ENCODE assay signal across 8 cellular contexts in genomic region chr6:27138837-27139752, GRCh38.
A peak's percentile ranks its signal among the peaks of the same experiment; 100 is the strongest.
DNase-seq lines count a peak whose midpoint lies in the region; ATAC-seq and TF ChIP-seq lines count a peak whose summit lies in the region.

No MANE protein-coding gene starts in this region.

- ATAC-seq in DND-41 (ENCODE audit: insufficient read depth, low read depth) (peak; percentile 69), GM21526 (IDR thresholded peaks at IDR 0.05; ENCODE audit: low FRiP score, unreplicated experiment) (peak; percentile 42), memory B cell (ENCODE audit: low read depth) (peak; percentile 85)
- peak; percentile 76 for ATAC-seq in activated CD4-positive, alpha-beta T cell treated with anti-CD3 and anti-CD28 coated beads for 36 hours

- DNase-seq in DND-41 (peak; percentile 94), memory B cell (ENCODE audit: low spot score in 2 of 2) (peak; percentile 64 to 72), ACHN (no peak)
- DNase-seq in activated CD4-positive, alpha-beta T cell treated with anti-CD3 and anti-CD28 coated beads for 36 hours = peak; percentile 84
- peak; percentile 57 for DNase-seq in stimulated activated naive CD4-positive, alpha-beta T cell treated with Interleukin-2 at 50 U/mL for 16 hours (lab: John Stamatoyannopoulos, UW)

- H3K27ac Mint-ChIP-seq in activated CD4-positive, alpha-beta T cell treated with anti-CD3 and anti-CD28 coated beads for 36 hours = peak overlapping the region; percentile 96
- H3K27ac Mint-ChIP-seq in memory B cell = peak overlapping the region; percentile 93

- H3K27me3 Mint-ChIP-seq in activated CD4-positive, alpha-beta T cell treated with anti-CD3 and anti-CD28 coated beads for 36 hours = no peaks in the 10 kb centered on the region
- no peaks in the 10 kb centered on the region for H3K27me3 Mint-ChIP-seq in memory B cell

- H3K36me3 Mint-ChIP-seq in activated CD4-positive, alpha-beta T cell treated with anti-CD3 and anti-CD28 coated beads for 36 hours (ENCODE audit: low read depth) = peaks cover 5% of the 10 kb centered on the region
- no peaks in the 10 kb centered on the region for H3K36me3 Mint-ChIP-seq in memory B cell

- H3K4me1 ChIP-seq in DND-41 (ENCODE audit: insufficient read depth, low read length) (peaks cover 76% of the 10 kb centered on the region), KMS-11 (ENCODE audit: low read depth, poor library complexity, severe bottlenecking) (peaks cover 47% of the 10 kb centered on the region), ectodermal cell (ENCODE audit: control insufficient read depth, insufficient read depth, low read length) (peaks cover 10% of the 10 kb centered on the region)

- POLR2A ChIA-PET in activated CD4-positive, alpha-beta T cell treated with anti-CD3 and anti-CD28 coated beads for 36 hours (lab: Charles Lee) = interaction anchor here (0.6 to 1.9 kb wide), 6 partner anchors 8 to 1008 kb away, joined by 3 to 13 read pairs (median 4); a partner anchor contains a TSS

- in situ Hi-C loops in ACHN (cut with HindIII; ENCODE audit: low pct_ligation_motif_present, low pct_unique_long_range_greater_than_20kb, low sequenced_read_pairs) = no loop called here

- TF ChIP-seq CTCF in DND-41 (IDR thresholded peaks at IDR 0.05; ENCODE audit: borderline replicate concordance, extremely low read depth, low read length, poor library complexity, severe bottlenecking) (peak; percentile 11), KMS-11 (conservative IDR thresholded peaks at IDR 0.05; ENCODE audit: low read depth, low read length) (no peak)

- H3K27me3 ChIP-seq in DND-41 (ENCODE audit: insufficient read depth, low read length, poor library complexity) (no peaks in the 10 kb centered on the region), KMS-11 (ENCODE audit: insufficient read depth, low read depth) (no peaks in the 10 kb centered on the region), ectodermal cell (ENCODE audit: control insufficient read depth, insufficient read depth, low read length, poor library complexity, severe bottlenecking) (no peaks in the 10 kb centered on the region)

- peak overlapping the region; percentile 86 for H3K4me3 Mint-ChIP-seq in activated CD4-positive, alpha-beta T cell treated with anti-CD3 and anti-CD28 coated beads for 36 hours
- H3K4me3 Mint-ChIP-seq in memory B cell = peak overlapping the region; percentile 97

- H3K9me3 ChIP-seq in DND-41 (ENCODE audit: insufficient read depth, low read length, severe bottlenecking) (no peaks in the 10 kb centered on the region), ectodermal cell (ENCODE audit: control insufficient read depth, low read length) (no peaks in the 10 kb centered on the region)

- peaks cover 43% of the 10 kb centered on the region for H3K4me1 Mint-ChIP-seq in activated CD4-positive, alpha-beta T cell treated with anti-CD3 and anti-CD28 coated beads for 36 hours
- H3K4me1 Mint-ChIP-seq in memory B cell = peaks cover 27% of the 10 kb centered on the region

- peak overlapping the region; percentile 69 to 74 for H3K4me3 ChIP-seq in DND-41 (ENCODE audit: low read depth in 1 of 2, low read length in 2 of 2)
- no peak overlapping the region for H3K4me3 ChIP-seq in KMS-11 (IDR thresholded peaks at IDR 0.05; ENCODE audit: insufficient read depth, low read depth, low read length)
- H3K4me3 ChIP-seq in ectodermal cell (ENCODE audit: insufficient read depth, low read depth, low read length) = peak overlapping the region; percentile 78

- peak overlapping the region; percentile 60 for H3K4me2 ChIP-seq in DND-41 (ENCODE audit: insufficient read depth, low read length)
- H3K4me2 ChIP-seq in KMS-11 = peak overlapping the region; percentile 47

- intact Hi-C loops in activated CD4-positive, alpha-beta T cell treated with anti-CD3 and anti-CD28 coated beads for 36 hours (cut with DNase I, micrococcal nuclease) = loop anchor here in 1 of 2 experiments (2.0 to 10.0 kb wide), 2 partner anchors 982 to 1726 kb away; a partner anchor contains a TSS

- H3K36me3 ChIP-seq in DND-41 (ENCODE audit: insufficient read depth, low read length) (peaks cover 5% of the 10 kb centered on the region; the same call in 1 of the 2 replicates), KMS-11 (ENCODE audit: insufficient read depth) (peaks cover 6% of the 10 kb centered on the region; the same call in 1 of the 2 replicates), ectodermal cell (ENCODE audit: control insufficient read depth, insufficient read depth, low read length) (no peaks in the 10 kb centered on the region)

- peaks cover 65% of the 10 kb centered on the region for H3K79me2 ChIP-seq in DND-41 (ENCODE audit: insufficient read depth, low read length)
- H3K79me2 ChIP-seq in KMS-11 (ENCODE audit: insufficient read depth, low read depth) = peaks cover 93% of the 10 kb centered on the region

- CTCF ChIA-PET in activated CD4-positive, alpha-beta T cell treated with anti-CD3 and anti-CD28 coated beads for 36 hours (lab: Charles Lee) = interaction anchor here (1.1 to 2.7 kb wide), 2 partner anchors 8 to 12 kb away, joined by 5 to 7 read pairs; a partner anchor contains a TSS

- H2AFZ ChIP-seq in DND-41 (ENCODE audit: low read depth, low read length) = no peak overlapping the region
- no peak overlapping the region for H2AFZ ChIP-seq in KMS-11 (ENCODE audit: low read depth)

- peak overlapping the region; percentile 98 for H3K27ac ChIP-seq in DND-41 (ENCODE audit: low read length)
- H3K27ac ChIP-seq in KMS-11 = peak overlapping the region; percentile 96
- peak overlapping the region; percentile 94 for H3K27ac ChIP-seq in ectodermal cell (ENCODE audit: insufficient read depth, low read depth, low read length, poor library complexity, severe bottlenecking)

- 0% methylated on average over 35 of the region's 36 CpGs for WGBS in ectodermal cell, 2 experiments

- no peaks in the 10 kb centered on the region for H3K9me3 Mint-ChIP-seq in activated CD4-positive, alpha-beta T cell treated with anti-CD3 and anti-CD28 coated beads for 36 hours (ENCODE audit: low read depth)
- H3K9me3 Mint-ChIP-seq in memory B cell = no peaks in the 10 kb centered on the region

- no peaks in the 10 kb centered on the region for H4K20me1 ChIP-seq in DND-41 (ENCODE audit: insufficient read depth, low read length)
- no peaks in the 10 kb centered on the region for H4K20me1 ChIP-seq in KMS-11 (ENCODE audit: insufficient read depth)

- H3K9ac ChIP-seq in DND-41 (ENCODE audit: low read depth, low read length) = peak overlapping the region; percentile 94
- H3K9ac ChIP-seq in KMS-11 = peak overlapping the region; percentile 100
